In the genomic region with DNA sequence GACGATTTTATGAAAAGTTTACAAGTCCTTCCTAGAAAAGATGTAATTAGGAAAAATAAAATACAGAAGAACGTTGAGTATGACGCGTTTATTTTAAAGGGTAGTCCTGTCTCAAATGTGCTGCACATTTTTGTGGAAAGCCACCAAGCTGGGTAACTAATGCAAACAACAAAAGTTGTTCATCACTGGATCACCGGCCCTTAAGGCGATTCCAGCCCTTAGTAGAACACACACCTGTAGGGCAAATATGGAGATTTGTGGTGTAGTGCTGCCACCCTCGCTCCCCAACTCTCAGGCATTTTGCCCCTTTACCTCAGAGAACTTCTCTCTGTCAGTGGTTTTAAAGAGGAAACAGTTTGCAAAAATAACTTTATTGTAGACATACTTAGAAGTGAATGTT, we compare ENCODE assay signal across 8 cellular contexts. TPM values are rescaled to one million over a fixed set of nuclear protein-coding genes. Genes with fewer than 3 reads are reported as not detected.
A peak's percentile ranks its signal among the peaks of the same experiment; 100 is the strongest.
DNase-seq lines count a peak whose midpoint lies in the region; ATAC-seq, FAIRE-seq and TF ChIP-seq lines count a peak whose summit lies in the region.

No MANE protein-coding gene starts in this region.

- in situ Hi-C loops in HepG2 (cut with HindIII; ENCODE audit: extremely low pct_ligation_motif_present, low pct_unique_long_range_greater_than_20kb): no loop called here

- peaks cover 49% of the 10 kb centered on the region for H3K79me2 ChIP-seq in HepG2 (ENCODE audit: insufficient read depth, low read length)

- CTCF ChIA-PET in activated naive CD4-positive, alpha-beta T cell treated with anti-CD3 and anti-CD28 coated beads, Interleukin-2, amount 10 ng/mL, durations not matched to agents 7 days and 5 days (lab: Charles Lee): no interaction called here
- CTCF ChIA-PET in HepG2 (lab: Yijun Ruan, JAX; ENCODE audit: low intra/inter-chr PET ratio, low total read pairs): no interaction called here

- no peaks in the 10 kb centered on the region for H3K9me3 Mint-ChIP-seq in activated naive CD4-positive, alpha-beta T cell treated with anti-CD3 and anti-CD28 coated beads, Interleukin-2, amount 10 ng/mL, durations not matched to agents 7 days and 5 days
- H3K9me3 Mint-ChIP-seq in activated T-helper 2 cell treated with anti-CD3 and anti-CD28 coated beads, Interferon-gamma antibody, Interleukin-2, Interleukin-4, amounts not matched to agents 10 μg/mL and 5 μg/mL and 100 μg/mL, durations not matched to agents 14 hours and 24 hours and 36 hours: no peaks in the 10 kb centered on the region

- TF ChIP-seq EP300 in HepG2 (IDR thresholded peaks at IDR 0.05; ENCODE audit: low read depth in 2 of 2, low read length in 2 of 2) (no peak), HepG2 (CRISPR knock-in tag; IDR thresholded peaks at IDR 0.05; ENCODE audit: borderline replicate concordance) (no peak), tibial nerve (IDR thresholded peaks at IDR 0.05) (no peak)

- peak overlapping the region; percentile 71 for H3K27ac Mint-ChIP-seq in activated naive CD4-positive, alpha-beta T cell treated with anti-CD3 and anti-CD28 coated beads, Interleukin-2, amount 10 ng/mL, durations not matched to agents 7 days and 5 days
- H3K27ac Mint-ChIP-seq in activated T-helper 2 cell treated with anti-CD3 and anti-CD28 coated beads, Interferon-gamma antibody, Interleukin-2, Interleukin-4, amounts not matched to agents 10 μg/mL and 5 μg/mL and 100 μg/mL, durations not matched to agents 14 hours and 24 hours and 36 hours: peak overlapping the region; percentile 63

- H3K9me3 ChIP-seq in HepG2 (ENCODE audit: low read length) (no peaks in the 10 kb centered on the region), tibial nerve (no peaks in the 10 kb centered on the region)

- H3K27me3 ChIP-seq in HepG2 (ENCODE audit: control insufficient read depth in 1 of 2, insufficient read depth in 2 of 2, low read length in 2 of 2) (no peaks in the 10 kb centered on the region), tibial nerve (peaks cover 0 to 15% of the 10 kb centered on the region in 2 donors)

- TSS peak; percentile 19 for BruUV-seq in HepG2 (replicated peaks; lab: Mats Ljungman, UMichigan)

- POLR2A ChIA-PET in HepG2 (lab: Yijun Ruan, JAX): no interaction called here

- peak overlapping the region; percentile 78 for H3K4me3 Mint-ChIP-seq in activated naive CD4-positive, alpha-beta T cell treated with anti-CD3 and anti-CD28 coated beads, Interleukin-2, amount 10 ng/mL, durations not matched to agents 7 days and 5 days
- peak overlapping the region; percentile 81 for H3K4me3 Mint-ChIP-seq in activated T-helper 2 cell treated with anti-CD3 and anti-CD28 coated beads, Interferon-gamma antibody, Interleukin-2, Interleukin-4, amounts not matched to agents 10 μg/mL and 5 μg/mL and 100 μg/mL, durations not matched to agents 14 hours and 24 hours and 36 hours (ENCODE audit: low read depth)

- no peak overlapping the region for H3K27ac ChIP-seq in HepG2 (ENCODE audit: extremely low read length, insufficient read depth, low read length)
- H3K27ac ChIP-seq in tibial nerve: peak overlapping the region in 1 of 4 donors; percentile 11

- H3K36me3 ChIP-seq in HepG2 (replicated peaks in 1 of 2; ENCODE audit: control insufficient read depth in 1 of 2, insufficient read depth in 2 of 2, low read length in 2 of 2) (no peaks in the 10 kb centered on the region), tibial nerve (no peaks in the 10 kb centered on the region)

- peaks cover 13% of the 10 kb centered on the region; the same call in 1 of the 2 replicates for H4K20me1 ChIP-seq in HepG2 (ENCODE audit: insufficient read depth, low read length)

- 27% methylated on average over 4 of the region's 7 CpGs for whole genome bisulfite sequencing in HepG2 (ENCODE audit: low lambda C conversion rate)
- WGBS in tibial nerve, 2 donors: 37 to 59% methylated on average over 7 of the region's 7 CpGs

- peaks cover 54% of the 10 kb centered on the region for H3K4me1 ChIP-seq in HepG2 (ENCODE audit: insufficient read depth, low read length)
- peaks cover 0 to 35% (median 6%) of the 10 kb centered on the region in 4 donors for H3K4me1 ChIP-seq in tibial nerve

- H3K4me3 ChIP-seq in HepG2 (replicated peaks in 1 of 3; ENCODE audit: insufficient read depth in 1 of 3, low read depth in 2 of 3, low read length in 3 of 3) (peak overlapping the region; percentile 58 to 74 (median 73)), tibial nerve (peak overlapping the region in 3 of 4 donors; percentile 57 to 81 (median 57))

- peaks cover 47% of the 10 kb centered on the region for H3K4me1 Mint-ChIP-seq in activated naive CD4-positive, alpha-beta T cell treated with anti-CD3 and anti-CD28 coated beads, Interleukin-2, amount 10 ng/mL, durations not matched to agents 7 days and 5 days
- H3K4me1 Mint-ChIP-seq in activated T-helper 2 cell treated with anti-CD3 and anti-CD28 coated beads, Interferon-gamma antibody, Interleukin-2, Interleukin-4, amounts not matched to agents 10 μg/mL and 5 μg/mL and 100 μg/mL, durations not matched to agents 14 hours and 24 hours and 36 hours (ENCODE audit: low read depth): peaks cover 30% of the 10 kb centered on the region

- no peak overlapping the region for H2AFZ ChIP-seq in HepG2 (ENCODE audit: low read length)

- peak overlapping the region; percentile 76 for H3K4me2 ChIP-seq in HepG2 (ENCODE audit: low read depth, low read length)

- no peak for ATAC-seq in HepG2

- TF ChIP-seq CTCF in HepG2 (CRISPR knock-in tag; IDR thresholded peaks at IDR 0.05) (no peak), tibial nerve (IDR thresholded peaks at IDR 0.05) (no peak)

- peaks cover 17% of the 10 kb centered on the region for H3K36me3 Mint-ChIP-seq in activated naive CD4-positive, alpha-beta T cell treated with anti-CD3 and anti-CD28 coated beads, Interleukin-2, amount 10 ng/mL, durations not matched to agents 7 days and 5 days
- peaks cover 41% of the 10 kb centered on the region for H3K36me3 Mint-ChIP-seq in activated T-helper 2 cell treated with anti-CD3 and anti-CD28 coated beads, Interferon-gamma antibody, Interleukin-2, Interleukin-4, amounts not matched to agents 10 μg/mL and 5 μg/mL and 100 μg/mL, durations not matched to agents 14 hours and 24 hours and 36 hours (ENCODE audit: low read depth)

- intact Hi-C loops in activated T-helper 2 cell treated with anti-CD3 and anti-CD28 coated beads, Interferon-gamma antibody, Interleukin-2, Interleukin-4, amounts not matched to agents 10 μg/mL and 5 μg/mL and 100 μg/mL, durations not matched to agents 14 hours and 24 hours and 36 hours (cut with micrococcal nuclease): loop anchor here (10.0 kb wide), 4 partner anchors 68 to 492 kb away; no protein-coding TSS in a partner anchor
- intact Hi-C loops in HepG2 (cut with micrococcal nuclease; ENCODE audit: unreplicated experiment): loop anchor here (10.0 kb wide), 2 partner anchors 98 to 148 kb away; no protein-coding TSS in a partner anchor

- no peak for TF ChIP-seq RAD21 in HepG2 (CRISPR knock-in tag; IDR thresholded peaks at IDR 0.05)

- peak overlapping the region; percentile 71 for H3K9ac ChIP-seq in HepG2 (ENCODE audit: insufficient read depth, low read depth, low read length)

- no peak for TF ChIP-seq POLR2A in HepG2 (IDR thresholded peaks at IDR 0.05; ENCODE audit: insufficient read depth in 1 of 2, low read depth in 2 of 2, low read length in 2 of 2)
- no peak for TF ChIP-seq POLR2A in tibial nerve (IDR thresholded peaks at IDR 0.05)

- DNase-seq in activated naive CD4-positive, alpha-beta T cell treated with anti-CD3 and anti-CD28 coated beads, Interleukin-2, amount 10 ng/mL, durations not matched to agents 7 days and 5 days: peak; percentile 21
- no peak for DNase-seq in activated naive CD4-positive, alpha-beta T cell treated with anti-CD3 and anti-CD28 coated beads, Interleukin-2, amount 50 U/mL, for 16 hours
- no peak for DNase-seq in activated T-helper 2 cell treated with anti-CD3 and anti-CD28 coated beads, Interferon-gamma antibody, Interleukin-2, Interleukin-4, amounts not matched to agents 10 μg/mL and 5 μg/mL and 100 μg/mL, durations not matched to agents 14 hours and 24 hours and 36 hours (ENCODE audit: low spot score)
- DNase-seq in HepG2 (ENCODE audit: low spot score) (no peak), tibial nerve (ENCODE audit: low spot score in 2 of 2) (no peak), KG1 (lab: John Stamatoyannopoulos, UW) (no peak), NK-92 (lab: John Stamatoyannopoulos, UW; ENCODE audit: unreplicated experiment) (no peak), NCI-H1436 treated with DMSO at 0.1 percent for 48 hours (lab: John Stamatoyannopoulos, UW) (no peak)

- peak; percentile 73 for FAIRE-seq in HepG2 (lab: Jason Lieb, UNC)

- H3K27me3 Mint-ChIP-seq in activated naive CD4-positive, alpha-beta T cell treated with anti-CD3 and anti-CD28 coated beads, Interleukin-2, amount 10 ng/mL, durations not matched to agents 7 days and 5 days: no peaks in the 10 kb centered on the region
- no peaks in the 10 kb centered on the region for H3K27me3 Mint-ChIP-seq in activated T-helper 2 cell treated with anti-CD3 and anti-CD28 coated beads, Interferon-gamma antibody, Interleukin-2, Interleukin-4, amounts not matched to agents 10 μg/mL and 5 μg/mL and 100 μg/mL, durations not matched to agents 14 hours and 24 hours and 36 hours (ENCODE audit: low read depth)

RNA-seq across cellular contexts. Expression of gene TBL1X, which starts 1.9 kb away (rescaled TPM):
- 49.0 and 53.2 TPM in 2 replicates for total RNA-seq in activated T-helper 2 cell treated with anti-CD3 and anti-CD28 coated beads, Interferon-gamma antibody, Interleukin-2, Interleukin-4, amounts not matched to agents 10 μg/mL and 5 μg/mL and 100 μg/mL, durations not matched to agents 14 hours and 24 hours and 36 hours
- total RNA-seq in HepG2 (2016; rRNA removed; fragmentation: Illumina TruSeq; extraction: Trizol): 17.6 and 23.9 TPM in 2 replicates
- total RNA-seq in HepG2 (2016; cell fraction: cytosol; rRNA removed; fragmentation: Illumina TruSeq; extraction: Trizol; ENCODE audit: low read depth): 5.6 and 7.1 TPM in 2 replicates
- total RNA-seq in HepG2 (2016; cell fraction: insoluble cytoplasmic fraction; rRNA removed; fragmentation: Illumina TruSeq; extraction: Trizol): 17.3 and 22.5 TPM in 2 replicates
- 20.1 and 26.9 TPM in 2 replicates for total RNA-seq in HepG2 (2016; cell fraction: membrane; rRNA removed; fragmentation: Illumina TruSeq; extraction: Trizol)
- 17.2 and 18.5 TPM in 2 replicates for total RNA-seq in HepG2 (2016; cell fraction: nucleus; rRNA removed; fragmentation: Illumina TruSeq; extraction: Trizol)
- 14.4 and 19.9 TPM in 2 replicates for polyA plus RNA-seq in HepG2 (2011; rRNA removed)
- 18.3 and 19.7 TPM in 2 replicates for polyA plus RNA-seq in HepG2 (2011; cell fraction: cytosol; rRNA removed)
- 19.7 and 23.1 TPM in 2 replicates for polyA plus RNA-seq in HepG2 (2011; cell fraction: nucleus; rRNA removed)
- 23.6 and 23.7 TPM in 2 replicates for polyA plus RNA-seq in HepG2 (2012)
- 4.4 and 5.1 TPM in 2 replicates for polyA plus RNA-seq in HepG2 (2016; cell fraction: cytosol; fragmentation: Illumina TruSeq; extraction: Trizol; ENCODE audit: low read depth)
- polyA plus RNA-seq in HepG2 (2016; cell fraction: insoluble cytoplasmic fraction; fragmentation: Illumina TruSeq; extraction: Trizol; ENCODE audit: low read depth): 20.8 and 26.3 TPM in 2 replicates
- 15.3 and 16.7 TPM in 2 replicates for polyA plus RNA-seq in HepG2 (2016; cell fraction: membrane; fragmentation: Illumina TruSeq; extraction: Trizol; ENCODE audit: low read depth)
- polyA plus RNA-seq in HepG2 (2016; cell fraction: nucleus; fragmentation: Illumina TruSeq; extraction: Trizol; ENCODE audit: insufficient read depth, low read depth): 20.1 and 21.0 TPM in 2 replicates
- 88.3 and 148 TPM in 2 replicates for polyA minus RNA-seq in HepG2 (2011; rRNA and poly(A)+ RNA removed; ENCODE audit: low replicate concordance)
- polyA minus RNA-seq in HepG2 (2011; cell fraction: cytosol; rRNA and poly(A)+ RNA removed): 24.9 and 29.0 TPM in 2 replicates
- 61.7 and 70.2 TPM in 2 replicates for polyA minus RNA-seq in HepG2 (2011; cell fraction: nucleus; rRNA and poly(A)+ RNA removed)
- total RNA-seq in tibial nerve: 10 to 100 TPM; 12.2 to 25.2 (median 19.5) TPM
